In the genomic region with DNA sequence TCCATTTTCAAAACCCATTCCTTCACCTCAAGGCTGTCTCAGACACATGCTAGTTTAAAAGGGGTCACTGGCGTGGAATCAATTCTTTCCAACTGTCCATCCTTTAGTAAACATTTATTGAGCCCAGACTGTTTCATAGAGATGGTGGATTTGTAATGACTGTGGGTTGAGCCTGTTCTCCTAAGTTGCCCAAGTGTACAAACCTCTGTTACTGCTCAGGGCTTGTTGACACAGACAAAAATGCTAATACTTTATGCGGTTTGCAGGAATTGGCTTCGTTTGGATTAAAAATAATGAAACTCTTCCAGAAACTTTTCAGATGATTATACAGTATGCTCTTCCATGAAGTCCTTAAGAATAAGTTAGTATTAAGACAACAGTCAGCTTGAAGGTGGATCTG, we compare ENCODE assay signal across 16 cellular contexts.
DNase-seq lines count a peak whose midpoint lies in the region; ATAC-seq and TF ChIP-seq lines count a peak whose summit lies in the region.
"Had no signal": no experiment of that assay in that cellular context is flagged by ENCODE, and none has a peak within 500 bp of the region (broad histone marks: within the 10 kb centered on the region; RNA-seq: fewer than 3 reads in every experiment).

No MANE protein-coding gene starts in this region.

- in situ Hi-C loops in KBM-7 (cut with MboI; ENCODE audit: low pct_unique_long_range_greater_than_20kb, low sequenced_read_pairs) (no loop called here), GM13977 (cut with MboI; ENCODE audit: low pct_unique_long_range_greater_than_20kb, low sequenced_read_pairs, unreplicated experiment) (no loop called here)

- peak; percentile 77 for DNase-seq in AG20443 (ENCODE audit: low spot score)
- DNase-seq in T-cell: no peak
- peak; percentile 27 for DNase-seq in fibroblast of the conjunctiva (ENCODE audit: low read depth)
- DNase-seq in KBM-7: no peak
- DNase-seq in activated gamma-delta T cell treated with Interleukin-2 at 50 U/mL for 16 hours: no peak
- DNase-seq in GM13977 (ENCODE audit: low spot score): no peak
- no peak for DNase-seq in mesothelial cell of epicardium (ENCODE audit: low spot score in 2 of 2, unreplicated experiment in 2 of 2)
- DNase-seq: activated CD4-positive, CD25-positive, alpha-beta regulatory T cell treated with anti-CD3 and anti-CD28 coated beads, Interleukin-2, amount 50 U/mL, for 72 hours; central memory CD4-positive, alpha-beta T cell; GF-D8; hypothalamus; NCI-H1092; right lobe of liver had no signal

- H3K36me3 Mint-ChIP-seq in T-cell (peaks cover 15% of the 10 kb centered on the region), mesothelial cell of epicardium (peaks cover 2% of the 10 kb centered on the region)

- H3K4me1 Mint-ChIP-seq in T-cell (peaks cover 88 to 92% (median 89%) of the 10 kb centered on the region in 3 donors), mesothelial cell of epicardium (peaks cover 9% of the 10 kb centered on the region)

- H3K9me3 Mint-ChIP-seq in T-cell: no peaks in the 10 kb centered on the region
- H3K9me3 Mint-ChIP-seq in mesothelial cell of epicardium: no peaks in the 10 kb centered on the region
- H3K9me3 Mint-ChIP-seq: activated T-helper 2 cell treated with anti-CD3 and anti-CD28 coated beads, Interferon-gamma antibody, Interleukin-2, Interleukin-4, amounts not matched to agents 10 μg/mL and 5 μg/mL and 100 μg/mL, durations not matched to agents 14 hours and 24 hours and 36 hours had no signal

- H3K27me3 Mint-ChIP-seq in T-cell: no peaks in the 10 kb centered on the region
- H3K27me3 Mint-ChIP-seq in mesothelial cell of epicardium (ENCODE audit: low read depth): no peaks in the 10 kb centered on the region

- TF ChIP-seq CTCF in GM13977 (IDR thresholded peaks at IDR 0.05; ENCODE audit: extremely low read depth, insufficient read depth, missing control alignments) (no peak), mesothelial cell of epicardium (IDR thresholded peaks at IDR 0.05; ENCODE audit: unreplicated experiment) (no peak)

- ATAC-seq in GM18511 (IDR thresholded peaks at IDR 0.05; ENCODE audit: unreplicated experiment): peak; percentile 29
- no peak for ATAC-seq in T-cell (replicated peaks in 1 of 4)
- ATAC-seq: SK-N-SH treated with all-trans-retinoic acid at 6 μM for 48 hours had no signal

- POLR2A ChIA-PET in T-cell (lab: Charles Lee): no interaction called here

- CTCF ChIA-PET in T-cell (lab: Charles Lee): no interaction called here

- H3K4me3 Mint-ChIP-seq in T-cell (no peak overlapping the region), mesothelial cell of epicardium (no peak overlapping the region)

- H3K27ac Mint-ChIP-seq in T-cell: peak overlapping the region; percentile 63 to 81
- no peak overlapping the region for H3K27ac Mint-ChIP-seq in mesothelial cell of epicardium
- H3K27ac Mint-ChIP-seq: activated T-helper 2 cell treated with anti-CD3 and anti-CD28 coated beads, Interferon-gamma antibody, Interleukin-2, Interleukin-4, amounts not matched to agents 10 μg/mL and 5 μg/mL and 100 μg/mL, durations not matched to agents 14 hours and 24 hours and 36 hours had no signal

Comparison
In these comparisons a context has a peak if more than half of its experiments do, and no peak if none do; other contexts are left out.
1. DNase-seq: peak in AG20443 (single experiment) and fibroblast of the conjunctiva (single experiment); none in T-cell (0 of 34), KBM-7 (single experiment), activated gamma-delta T cell treated with Interleukin-2 at 50 U/mL for 16 hours (single experiment), GM13977 (single experiment) and mesothelial cell of epicardium (0 of 2).